1 cellular context compared by ENCODE assay signal in genomic region chr10:43383204-43383971, GRCh38.
TF ChIP-seq lines count a peak whose summit lies in the region.

No MANE protein-coding gene starts in this region.

TF ChIP-seq in GM23338, 12 proteins besides CTCF, POLR2A, EP300 and RAD21 (continued from another document):
- TF ChIP-seq ETS1 (IDR thresholded peaks at IDR 0.05) (no peak), EZH2 (IDR thresholded peaks at IDR 0.05; ENCODE audit: low read depth, unreplicated experiment) (no peak), JUNB (IDR thresholded peaks at IDR 0.05; ENCODE audit: unreplicated experiment) (no peak), NANOG (IDR thresholded peaks at IDR 0.05; ENCODE audit: borderline replicate concordance) (no peak), ZNF462 (CRISPR knock-in tag; IDR thresholded peaks at IDR 0.05) (no peak), EZH2phosphoT487 (IDR thresholded peaks at IDR 0.05; ENCODE audit: unreplicated experiment) (no peak), CREB1 (CRISPR knock-in tag; IDR thresholded peaks at IDR 0.05; ENCODE audit: low read depth) (no peak)
TF ChIP-seq in GM23338: peak in this region for 0.
